ENCODE assay signal across 1 cellular context in genomic region chr1:24501371-24502167, GRCh38.
TF ChIP-seq lines count a peak whose summit lies in the region.

No MANE protein-coding gene starts in this region.

TF ChIP-seq in K562, 482 proteins besides CTCF, POLR2A, EP300 and RAD21 (continued from another document):
- TF ChIP-seq, protein P1, sequence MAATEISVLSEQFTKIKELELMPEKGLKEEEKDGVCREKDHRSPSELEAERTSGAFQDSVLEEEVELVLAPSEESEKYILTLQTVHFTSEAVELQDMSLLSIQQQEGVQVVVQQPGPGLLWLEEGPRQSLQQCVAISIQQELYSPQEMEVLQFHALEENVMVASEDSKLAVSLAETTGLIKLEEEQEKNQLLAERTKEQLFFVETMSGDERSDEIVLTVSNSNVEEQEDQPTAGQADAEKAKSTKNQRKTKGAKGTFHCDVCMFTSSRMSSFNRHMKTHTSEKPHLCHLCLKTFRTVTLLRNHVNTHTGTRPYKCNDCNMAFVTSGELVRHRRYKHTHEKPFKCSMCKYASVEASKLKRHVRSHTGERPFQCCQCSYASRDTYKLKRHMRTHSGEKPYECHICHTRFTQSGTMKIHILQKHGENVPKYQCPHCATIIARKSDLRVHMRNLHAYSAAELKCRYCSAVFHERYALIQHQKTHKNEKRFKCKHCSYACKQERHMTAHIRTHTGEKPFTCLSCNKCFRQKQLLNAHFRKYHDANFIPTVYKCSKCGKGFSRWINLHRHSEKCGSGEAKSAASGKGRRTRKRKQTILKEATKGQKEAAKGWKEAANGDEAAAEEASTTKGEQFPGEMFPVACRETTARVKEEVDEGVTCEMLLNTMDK (IDR thresholded peaks at IDR 0.05; ENCODE audit: borderline replicate concordance, insufficient read depth, low read depth, low read length, poor library complexity, severe bottlenecking), result no peak
- TF ChIP-seq ZNF174 (CRISPR knock-in tag; IDR thresholded peaks at IDR 0.05) (no peak), PTTG1 (tag; IDR thresholded peaks at IDR 0.05; ENCODE audit: low read depth) (no peak)
